8 cellular contexts compared by ENCODE assay signal in genomic region chr19:52786078-52786463, GRCh38. TPM values are rescaled to one million over a fixed set of nuclear protein-coding genes. Genes with fewer than 3 reads are reported as not detected.
DNase-seq lines count a peak whose midpoint lies in the region; ATAC-seq, FAIRE-seq and TF ChIP-seq lines count a peak whose summit lies in the region.

No MANE protein-coding gene starts in this region.

- FAIRE-seq in D721Med (lab: Jason Lieb, UNC): no peak

- DNase-seq in activated CD8-positive, alpha-beta memory T cell treated with anti-CD3 and anti-CD28 coated beads for 24 hours: peak; percentile 56
- no peak for DNase-seq in activated CD8-positive, alpha-beta memory T cell treated with anti-CD3 and anti-CD28 coated beads, Interleukin-2, amount 50 U/mL, for 4 hours
- DNase-seq in activated T-helper 2 cell treated with anti-CD3 and anti-CD28 coated beads, Interferon-gamma antibody, Interleukin-2, Interleukin-4, amounts not matched to agents 10 μg/mL and 5 μg/mL and 100 μg/mL, durations not matched to agents 14 hours and 24 hours and 36 hours (ENCODE audit: low spot score): no peak
- no peak for DNase-seq in HAP-1 (ENCODE audit: low spot score in 2 of 2)
- no peak for DNase-seq in D721Med (ENCODE audit: insufficient read length, low spot score)

- H3K27ac ChIP-seq in skin epidermis: peak overlapping the region in 20 of 21 experiments; percentile 15 to 86 (median 72)

- peak overlapping the region; percentile 50 for H3K27ac Mint-ChIP-seq in activated T-helper 2 cell treated with anti-CD3 and anti-CD28 coated beads, Interferon-gamma antibody, Interleukin-2, Interleukin-4, amounts not matched to agents 10 μg/mL and 5 μg/mL and 100 μg/mL, durations not matched to agents 14 hours and 24 hours and 36 hours

- H3K36me3 ChIP-seq in HAP-1 (replicated peaks): no peaks in the 10 kb centered on the region

- in situ Hi-C loops in HAP-1 (cut with MboI; ENCODE audit: low sequenced_read_pairs): no loop called here

- no peak for TF ChIP-seq CTCF in D721Med (IDR thresholded peaks at IDR 0.05; ENCODE audit: insufficient read depth, missing control alignments)

- H3K27me3 ChIP-seq in HAP-1 (ENCODE audit: low read depth): no peaks in the 10 kb centered on the region

- H3K27me3 Mint-ChIP-seq in activated T-helper 2 cell treated with anti-CD3 and anti-CD28 coated beads, Interferon-gamma antibody, Interleukin-2, Interleukin-4, amounts not matched to agents 10 μg/mL and 5 μg/mL and 100 μg/mL, durations not matched to agents 14 hours and 24 hours and 36 hours (ENCODE audit: low read depth): no peaks in the 10 kb centered on the region

- H3K36me3 Mint-ChIP-seq in activated T-helper 2 cell treated with anti-CD3 and anti-CD28 coated beads, Interferon-gamma antibody, Interleukin-2, Interleukin-4, amounts not matched to agents 10 μg/mL and 5 μg/mL and 100 μg/mL, durations not matched to agents 14 hours and 24 hours and 36 hours (ENCODE audit: low read depth): peaks cover 53% of the 10 kb centered on the region

- no peaks in the 10 kb centered on the region for H3K9me3 ChIP-seq in HAP-1

- ATAC-seq in HG03457 (IDR thresholded peaks at IDR 0.05; ENCODE audit: unreplicated experiment): peak; percentile 25

- peak overlapping the region; percentile 85 for H3K4me3 Mint-ChIP-seq in activated T-helper 2 cell treated with anti-CD3 and anti-CD28 coated beads, Interferon-gamma antibody, Interleukin-2, Interleukin-4, amounts not matched to agents 10 μg/mL and 5 μg/mL and 100 μg/mL, durations not matched to agents 14 hours and 24 hours and 36 hours (ENCODE audit: low read depth)

- intact Hi-C loops in activated T-helper 2 cell treated with anti-CD3 and anti-CD28 coated beads, Interferon-gamma antibody, Interleukin-2, Interleukin-4, amounts not matched to agents 10 μg/mL and 5 μg/mL and 100 μg/mL, durations not matched to agents 14 hours and 24 hours and 36 hours (cut with micrococcal nuclease): loop anchor here (1.0 to 2.0 kb wide), 3 partner anchors 35 to 177 kb away; partner anchors contain the start of genes ZNF28, ZNF611 and ZNF816

- peaks cover 55% of the 10 kb centered on the region for H3K9me3 Mint-ChIP-seq in activated T-helper 2 cell treated with anti-CD3 and anti-CD28 coated beads, Interferon-gamma antibody, Interleukin-2, Interleukin-4, amounts not matched to agents 10 μg/mL and 5 μg/mL and 100 μg/mL, durations not matched to agents 14 hours and 24 hours and 36 hours

- H3K4me3 ChIP-seq in iPS-11a (ENCODE audit: low read depth, low read length) (peak overlapping the region; percentile 83), skin epidermis (peak overlapping the region; percentile 47 to 82 (median 56)), HAP-1 (no peak overlapping the region)

- H3K4me1 Mint-ChIP-seq in activated T-helper 2 cell treated with anti-CD3 and anti-CD28 coated beads, Interferon-gamma antibody, Interleukin-2, Interleukin-4, amounts not matched to agents 10 μg/mL and 5 μg/mL and 100 μg/mL, durations not matched to agents 14 hours and 24 hours and 36 hours (ENCODE audit: low read depth): peaks cover 22% of the 10 kb centered on the region

- H3K4me1 ChIP-seq in HAP-1: no peaks in the 10 kb centered on the region

RNA-seq across cellular contexts. Expression of gene ZNF600, which starts 0.5 kb away (rescaled TPM):
- 7.9 and 11.3 TPM in 2 replicates for total RNA-seq in activated T-helper 2 cell treated with anti-CD3 and anti-CD28 coated beads, Interferon-gamma antibody, Interleukin-2, Interleukin-4, amounts not matched to agents 10 μg/mL and 5 μg/mL and 100 μg/mL, durations not matched to agents 14 hours and 24 hours and 36 hours

RNA-seq across cellular contexts. Expression of gene ZNF28, which starts 35.4 kb away (rescaled TPM):
- 13.5 and 17.6 TPM in 2 replicates for total RNA-seq in activated T-helper 2 cell treated with anti-CD3 and anti-CD28 coated beads, Interferon-gamma antibody, Interleukin-2, Interleukin-4, amounts not matched to agents 10 μg/mL and 5 μg/mL and 100 μg/mL, durations not matched to agents 14 hours and 24 hours and 36 hours

RNA-seq across cellular contexts. Expression of gene ZNF611, which starts 51.2 kb away (rescaled TPM):
- 15.6 and 17.3 TPM in 2 replicates for total RNA-seq in activated T-helper 2 cell treated with anti-CD3 and anti-CD28 coated beads, Interferon-gamma antibody, Interleukin-2, Interleukin-4, amounts not matched to agents 10 μg/mL and 5 μg/mL and 100 μg/mL, durations not matched to agents 14 hours and 24 hours and 36 hours
